In the genomic region with DNA sequence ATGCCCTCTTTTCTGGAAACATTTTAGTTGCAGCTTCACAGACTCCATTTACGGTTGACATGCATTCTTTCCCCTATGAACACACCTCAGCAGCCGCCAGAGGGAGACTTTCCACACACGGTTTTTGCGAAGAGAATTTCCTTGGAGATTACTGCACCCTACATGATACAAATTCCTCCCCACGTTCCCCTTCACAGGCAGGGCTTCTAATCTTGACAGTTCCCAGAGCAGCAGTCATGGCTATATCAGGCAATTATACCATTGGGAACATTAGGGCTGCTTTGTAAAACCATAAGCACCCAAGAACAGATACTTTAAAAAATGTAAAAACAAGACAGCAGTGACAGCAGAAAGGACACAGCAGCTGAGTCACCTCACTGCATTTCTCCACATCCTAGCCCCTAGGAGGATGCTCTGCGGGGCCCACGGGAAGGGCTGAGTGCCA, we compare ENCODE assay signal across 1 cellular context.
TF ChIP-seq lines count a peak whose summit lies in the region.

No MANE protein-coding gene starts in this region.

TF ChIP-seq in HepG2, 621 proteins besides CTCF, POLR2A, EP300 and RAD21 (continued from another document):
- TF ChIP-seq, protein P1, sequence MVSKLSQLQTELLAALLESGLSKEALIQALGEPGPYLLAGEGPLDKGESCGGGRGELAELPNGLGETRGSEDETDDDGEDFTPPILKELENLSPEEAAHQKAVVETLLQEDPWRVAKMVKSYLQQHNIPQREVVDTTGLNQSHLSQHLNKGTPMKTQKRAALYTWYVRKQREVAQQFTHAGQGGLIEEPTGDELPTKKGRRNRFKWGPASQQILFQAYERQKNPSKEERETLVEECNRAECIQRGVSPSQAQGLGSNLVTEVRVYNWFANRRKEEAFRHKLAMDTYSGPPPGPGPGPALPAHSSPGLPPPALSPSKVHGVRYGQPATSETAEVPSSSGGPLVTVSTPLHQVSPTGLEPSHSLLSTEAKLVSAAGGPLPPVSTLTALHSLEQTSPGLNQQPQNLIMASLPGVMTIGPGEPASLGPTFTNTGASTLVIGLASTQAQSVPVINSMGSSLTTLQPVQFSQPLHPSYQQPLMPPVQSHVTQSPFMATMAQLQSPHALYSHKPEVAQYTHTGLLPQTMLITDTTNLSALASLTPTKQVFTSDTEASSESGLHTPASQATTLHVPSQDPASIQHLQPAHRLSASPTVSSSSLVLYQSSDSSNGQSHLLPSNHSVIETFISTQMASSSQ (IDR thresholded peaks at IDR 0.05; ENCODE audit: low read depth) = no peak
- TF ChIP-seq, protein P1 (CRISPR knock-in tag; IDR thresholded peaks at IDR 0.05; ENCODE audit: borderline replicate concordance) = no peak
- TF ChIP-seq STAG1 (CRISPR knock-in tag; IDR thresholded peaks at IDR 0.05) (peak; percentile 67), TEAD3 (CRISPR knock-in tag; optimal IDR thresholded peaks at IDR 0.05; ENCODE audit: borderline replicate concordance) (peak; percentile 31), SMC3 (IDR thresholded peaks at IDR 0.05; ENCODE audit: low read length) (peak; percentile 67; the same call in 1 of the 2 replicates), ZNF136 (CRISPR knock-in tag; IDR thresholded peaks at IDR 0.05; ENCODE audit: low read depth) (no peak)
- TF ChIP-seq, protein P2, sequence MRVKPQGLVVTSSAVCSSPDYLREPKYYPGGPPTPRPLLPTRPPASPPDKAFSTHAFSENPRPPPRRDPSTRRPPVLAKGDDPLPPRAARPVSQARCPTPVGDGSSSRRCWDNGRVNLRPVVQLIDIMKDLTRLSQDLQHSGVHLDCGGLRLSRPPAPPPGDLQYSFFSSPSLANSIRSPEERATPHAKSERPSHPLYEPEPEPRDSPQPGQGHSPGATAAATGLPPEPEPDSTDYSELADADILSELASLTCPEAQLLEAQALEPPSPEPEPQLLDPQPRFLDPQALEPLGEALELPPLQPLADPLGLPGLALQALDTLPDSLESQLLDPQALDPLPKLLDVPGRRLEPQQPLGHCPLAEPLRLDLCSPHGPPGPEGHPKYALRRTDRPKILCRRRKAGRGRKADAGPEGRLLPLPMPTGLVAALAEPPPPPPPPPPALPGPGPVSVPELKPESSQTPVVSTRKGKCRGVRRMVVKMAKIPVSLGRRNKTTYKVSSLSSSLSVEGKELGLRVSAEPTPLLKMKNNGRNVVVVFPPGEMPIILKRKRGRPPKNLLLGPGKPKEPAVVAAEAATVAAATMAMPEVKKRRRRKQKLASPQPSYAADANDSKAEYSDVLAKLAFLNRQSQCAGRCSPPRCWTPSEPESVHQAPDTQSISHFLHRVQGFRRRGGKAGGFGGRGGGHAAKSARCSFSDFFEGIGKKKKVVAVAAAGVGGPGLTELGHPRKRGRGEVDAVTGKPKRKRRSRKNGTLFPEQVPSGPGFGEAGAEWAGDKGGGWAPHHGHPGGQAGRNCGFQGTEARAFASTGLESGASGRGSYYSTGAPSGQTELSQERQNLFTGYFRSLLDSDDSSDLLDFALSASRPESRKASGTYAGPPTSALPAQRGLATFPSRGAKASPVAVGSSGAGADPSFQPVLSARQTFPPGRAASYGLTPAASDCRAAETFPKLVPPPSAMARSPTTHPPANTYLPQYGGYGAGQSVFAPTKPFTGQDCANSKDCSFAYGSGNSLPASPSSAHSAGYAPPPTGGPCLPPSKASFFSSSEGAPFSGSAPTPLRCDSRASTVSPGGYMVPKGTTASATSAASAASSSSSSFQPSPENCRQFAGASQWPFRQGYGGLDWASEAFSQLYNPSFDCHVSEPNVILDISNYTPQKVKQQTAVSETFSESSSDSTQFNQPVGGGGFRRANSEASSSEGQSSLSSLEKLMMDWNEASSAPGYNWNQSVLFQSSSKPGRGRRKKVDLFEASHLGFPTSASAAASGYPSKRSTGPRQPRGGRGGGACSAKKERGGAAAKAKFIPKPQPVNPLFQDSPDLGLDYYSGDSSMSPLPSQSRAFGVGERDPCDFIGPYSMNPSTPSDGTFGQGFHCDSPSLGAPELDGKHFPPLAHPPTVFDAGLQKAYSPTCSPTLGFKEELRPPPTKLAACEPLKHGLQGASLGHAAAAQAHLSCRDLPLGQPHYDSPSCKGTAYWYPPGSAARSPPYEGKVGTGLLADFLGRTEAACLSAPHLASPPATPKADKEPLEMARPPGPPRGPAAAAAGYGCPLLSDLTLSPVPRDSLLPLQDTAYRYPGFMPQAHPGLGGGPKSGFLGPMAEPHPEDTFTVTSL (CRISPR knock-in tag; IDR thresholded peaks at IDR 0.05; ENCODE audit: borderline replicate concordance) = no peak
